Comparison of ENCODE assay signal across 11 cellular contexts in genomic region chr7:155885162-155886160, GRCh38.
DNase-seq lines count a peak whose midpoint lies in the region; ATAC-seq and TF ChIP-seq lines count a peak whose summit lies in the region.
"Had no signal": no experiment of that assay in that cellular context is flagged by ENCODE, and none has a peak within 500 bp of the region (broad histone marks: within the 10 kb centered on the region; RNA-seq: fewer than 3 reads in every experiment).

No MANE protein-coding gene starts in this region.

- no peaks in the 10 kb centered on the region for H3K9me3 ChIP-seq in PC-9 (ENCODE audit: insufficient read depth, low read depth)
- no peaks in the 10 kb centered on the region for H3K9me3 ChIP-seq in fibroblast of lung (ENCODE audit: control insufficient read depth, insufficient read depth, low read depth, low read length)
- H3K9me3 ChIP-seq in mesenchymal stem cell (ENCODE audit: control insufficient read depth, low read length), result no peaks in the 10 kb centered on the region

- no peaks in the 10 kb centered on the region for H3K79me1 ChIP-seq in mesenchymal stem cell (replicated peaks; ENCODE audit: low read length, poor library complexity, severe bottlenecking)

- H3K4me3 ChIP-seq in PC-9 (no peak overlapping the region), fibroblast of lung (replicated peaks in 1 of 4; ENCODE audit: control extremely low read depth in 1 of 4, insufficient read depth in 1 of 4, low read depth in 3 of 4, low read length in 4 of 4) (no peak overlapping the region), mesenchymal stem cell (ENCODE audit: insufficient read depth in 1 of 2, low read depth in 1 of 2, low read length in 2 of 2) (peak overlapping the region in 1 of 2 experiments; percentile 46)

- POLR2A ChIA-PET in PC-9 (lab: Charles Lee; ENCODE audit: unreplicated experiment), result no interaction called here

- H3K36me3 ChIP-seq in PC-9 (ENCODE audit: low read depth) (no peaks in the 10 kb centered on the region), fibroblast of lung (ENCODE audit: control insufficient read depth, insufficient read depth, low read length) (no peaks in the 10 kb centered on the region), mesenchymal stem cell (ENCODE audit: control insufficient read depth in 1 of 2, insufficient read depth in 2 of 2, low read depth in 1 of 2, low read length in 2 of 2) (no peaks in the 10 kb centered on the region)

- peak overlapping the region; percentile 35; the same call in 1 of the 2 replicates for H3K4me2 ChIP-seq in PC-9
- H3K4me2 ChIP-seq in fibroblast of lung (ENCODE audit: extremely low read depth, insufficient read depth, low read length), result peak overlapping the region; percentile 44
- H3K4me2 ChIP-seq in mesenchymal stem cell (ENCODE audit: low read length, poor library complexity, severe bottlenecking), result no peak overlapping the region

- H3K9ac ChIP-seq in fibroblast of lung (ENCODE audit: insufficient read depth, low read length) (peak overlapping the region; percentile 53), mesenchymal stem cell (ENCODE audit: low read length) (peak overlapping the region; percentile 69)

- 78% methylated on average over 20 of the region's 25 CpGs for WGBS in mesenchymal stem cell

- no peak overlapping the region for H2BK15ac ChIP-seq in mesenchymal stem cell (ENCODE audit: low read depth, poor library complexity, severe bottlenecking)

- H3K27ac ChIP-seq in PC-9, result no peak overlapping the region
- peak overlapping the region; percentile 37 for H3K27ac ChIP-seq in fibroblast of lung (ENCODE audit: insufficient read depth, low read length)
- no peak overlapping the region for H3K27ac ChIP-seq in mesenchymal stem cell (ENCODE audit: low read length, poor library complexity, severe bottlenecking)

- no peak overlapping the region for H2AFZ ChIP-seq in PC-9
- H2AFZ ChIP-seq in fibroblast of lung (ENCODE audit: low read length), result no peak overlapping the region
- H2AFZ ChIP-seq in mesenchymal stem cell (ENCODE audit: low read depth, low read length), result no peak overlapping the region

- CTCF ChIA-PET in PC-9 (lab: Charles Lee), result no interaction called here

- TF ChIP-seq CTCF in PC-9 (conservative IDR thresholded peaks at IDR 0.05) (no peak), fibroblast of lung (conservative IDR thresholded peaks at IDR 0.05 in 1 of 2, IDR thresholded peaks at IDR 0.05 in 1 of 2; ENCODE audit: low read depth in 1 of 2, low read length in 2 of 2) (no peak)

- no peaks in the 10 kb centered on the region for H4K20me1 ChIP-seq in PC-9 (ENCODE audit: insufficient read depth)
- no peaks in the 10 kb centered on the region for H4K20me1 ChIP-seq in fibroblast of lung (ENCODE audit: control insufficient read depth, extremely low read depth, insufficient read depth, low read length)

- H3F3A ChIP-seq in PC-9 (ENCODE audit: insufficient read depth, low read depth), result no peaks in the 10 kb centered on the region

- BruUV-seq in PC-9 (replicated peaks; lab: Mats Ljungman, UMichigan), result no TSS peak

- DNase-seq in PC-9 (peak in 1 of 2 experiments; percentile 36), fibroblast of lung (ENCODE audit: low read depth in 2 of 2) (peak; percentile 86 to 89), mesenchymal stem cell (no peak), ureter (ENCODE audit: low spot score) (peak; percentile 56), putamen (ENCODE audit: low spot score) (no peak)
- DNase-seq in activated CD4-positive, alpha-beta T cell treated with anti-CD3 and anti-CD28 coated beads, Interleukin-2, amount 50 U/mL, for 1 hour, result no peak
- DNase-seq: activated gamma-delta T cell treated with Interleukin-2 at 50 U/mL for 16 hours; naive thymus-derived CD8-positive, alpha-beta T cell; NCI-H510A; T-helper 9 cell had no signal

- no peak overlapping the region for H3K23ac ChIP-seq in mesenchymal stem cell (ENCODE audit: low read length in 2 of 2)

- H3K27me3 ChIP-seq in PC-9 (ENCODE audit: insufficient read depth, low read depth) (peaks cover 9% of the 10 kb centered on the region; the same call in 1 of the 2 replicates), fibroblast of lung (ENCODE audit: control insufficient read depth, insufficient read depth, low read length) (no peaks in the 10 kb centered on the region), mesenchymal stem cell (ENCODE audit: control insufficient read depth in 1 of 2, insufficient read depth in 1 of 2, low read length in 2 of 2) (no peaks in the 10 kb centered on the region)

- peaks cover 6% of the 10 kb centered on the region for H3K4me1 ChIP-seq in PC-9 (replicated peaks; ENCODE audit: insufficient read depth)
- peaks cover 4% of the 10 kb centered on the region for H3K4me1 ChIP-seq in fibroblast of lung (ENCODE audit: control insufficient read depth, extremely low read depth, insufficient read depth, low read length)
- H3K4me1 ChIP-seq in mesenchymal stem cell (ENCODE audit: control insufficient read depth, insufficient read depth, low read depth, low read length), result peaks cover 17% of the 10 kb centered on the region

- H2BK5ac ChIP-seq in mesenchymal stem cell (ENCODE audit: low read depth, low read length, poor library complexity, severe bottlenecking), result no peak overlapping the region

- H4K91ac ChIP-seq in mesenchymal stem cell (ENCODE audit: low read length), result no peak overlapping the region

- H3K9me2 ChIP-seq in PC-9 (ENCODE audit: insufficient read depth), result no peaks in the 10 kb centered on the region

- no peak overlapping the region for H4K8ac ChIP-seq in mesenchymal stem cell (ENCODE audit: low read length)

- no peak overlapping the region for H2BK120ac ChIP-seq in mesenchymal stem cell (ENCODE audit: low read depth, low read length)

- H3K79me2 ChIP-seq in PC-9 (ENCODE audit: low read depth) (no peaks in the 10 kb centered on the region), fibroblast of lung (ENCODE audit: control insufficient read depth, insufficient read depth, low read length) (no peaks in the 10 kb centered on the region)

- no peak overlapping the region for H2BK12ac ChIP-seq in mesenchymal stem cell (ENCODE audit: low read length in 2 of 2)

- no peak overlapping the region for H3K18ac ChIP-seq in mesenchymal stem cell (ENCODE audit: low read depth in 1 of 2, low read length in 2 of 2)

- H2AK5ac ChIP-seq in mesenchymal stem cell (ENCODE audit: low read length, severe bottlenecking), result no peak overlapping the region

- ATAC-seq in HG03460 (IDR thresholded peaks at IDR 0.05; ENCODE audit: unreplicated experiment), result no peak
- ATAC-seq: naive thymus-derived CD8-positive, alpha-beta T cell had no signal

- H3K4ac ChIP-seq in mesenchymal stem cell (ENCODE audit: low read depth in 1 of 2, low read length in 2 of 2), result no peak overlapping the region

- intact Hi-C loops in PC-9 (cut with micrococcal nuclease; ENCODE audit: unreplicated experiment), result no loop called here

- H3K14ac ChIP-seq in mesenchymal stem cell (ENCODE audit: low read length in 2 of 2), result no peak overlapping the region

Comparison
In these comparisons a context has a peak if more than half of its experiments do, and no peak if none do; other contexts are left out.
1. DNase-seq: peak in fibroblast of lung (2 of 2) and ureter (single experiment); none in mesenchymal stem cell (single experiment), activated CD4-positive, alpha-beta T cell treated with anti-CD3 and anti-CD28 coated beads, Interleukin-2, amount 50 U/mL, for 1 hour (single experiment) and putamen (single experiment).